10 cellular contexts compared by ENCODE assay signal in genomic region chr2:26696352-26696816, GRCh38. TPM values are rescaled to one million over a fixed set of nuclear protein-coding genes. Genes with fewer than 3 reads are reported as not detected.
A peak's percentile ranks its signal among the peaks of the same experiment; 100 is the strongest.
DNase-seq lines count a peak whose midpoint lies in the region; ATAC-seq lines count a peak whose summit lies in the region.
"Had no signal": no experiment of that assay in that cellular context is flagged by ENCODE, and none has a peak within 500 bp of the region (broad histone marks: within the 10 kb centered on the region; RNA-seq: fewer than 3 reads in every experiment).

No MANE protein-coding gene starts in this region.

- H3K4me1 ChIP-seq in effector memory CD4-positive, alpha-beta T cell (ENCODE audit: control insufficient read depth, insufficient read depth, low read length, poor library complexity, severe bottlenecking), result peaks cover 9% of the 10 kb centered on the region

- DNase-seq in CMK (ENCODE audit: low read depth) (peak; percentile 12), HT-29 (ENCODE audit: low spot score) (peak; percentile 39), astrocyte of the hippocampus (ENCODE audit: low read depth, low spot score) (peak; percentile 71), kidney tubule cell (ENCODE audit: low spot score) (peak; percentile 100), SIG-M5 treated with dmso at 0.1 percent for 504 hours (lab: John Stamatoyannopoulos, UW; ENCODE audit: unreplicated experiment) (no peak), DMS 273 (lab: John Stamatoyannopoulos, UW; ENCODE audit: unreplicated experiment) (no peak)
- DNase-seq in effector memory CD4-positive, alpha-beta T cell, result no peak
- DNase-seq: T-helper 17 cell had no signal

- no peak for ATAC-seq in GM21737 (IDR thresholded peaks at IDR 0.05; ENCODE audit: unreplicated experiment)
- ATAC-seq: T-helper 17 cell had no signal

- peaks cover 14% of the 10 kb centered on the region for H3K27me3 ChIP-seq in effector memory CD4-positive, alpha-beta T cell (replicated peaks; ENCODE audit: control insufficient read depth, insufficient read depth, low read length, poor library complexity, severe bottlenecking)

- H3K9me3 ChIP-seq in effector memory CD4-positive, alpha-beta T cell (ENCODE audit: control insufficient read depth, low read length), result no peaks in the 10 kb centered on the region

- H3K36me3 ChIP-seq in effector memory CD4-positive, alpha-beta T cell (ENCODE audit: control insufficient read depth, insufficient read depth, low read length), result no peaks in the 10 kb centered on the region

- H3K4me3 ChIP-seq in effector memory CD4-positive, alpha-beta T cell (ENCODE audit: insufficient read depth, low read depth, low read length, poor library complexity, severe bottlenecking), result no peak overlapping the region

- no peak overlapping the region for H3K27ac ChIP-seq in effector memory CD4-positive, alpha-beta T cell (ENCODE audit: insufficient read depth, low read length, poor library complexity, severe bottlenecking)
- H3K27ac ChIP-seq: HL-60 had no signal

RNA-seq across cellular contexts. Expression of gene KCNK3, which starts 3.9 kb away (rescaled TPM):
- not detected in 2 replicates for total RNA-seq in HT-29 (2014; rRNA removed; shearing (Covaris generic))
- total RNA-seq: T-helper 17 cell had no signal

RNA-seq across cellular contexts. Expression of gene CIB4, which starts 55.2 kb away (rescaled TPM):
- total RNA-seq in HT-29 (2014; rRNA removed; shearing (Covaris generic)), result not detected in 2 replicates
- total RNA-seq: T-helper 17 cell had no signal

Comparison
In these comparisons a context has a peak if more than half of its experiments do, and no peak if none do; other contexts are left out.
1. DNase-seq: peak in CMK (single experiment), HT-29 (single experiment), astrocyte of the hippocampus (single experiment) and kidney tubule cell (single experiment); none in effector memory CD4-positive, alpha-beta T cell (0 of 3), SIG-M5 treated with dmso at 0.1 percent for 504 hours (single experiment) and DMS 273 (single experiment).